11 cellular contexts compared by ENCODE assay signal in genomic region chr2:40363631-40364030, GRCh38.
DNase-seq lines count a peak whose midpoint lies in the region; ATAC-seq, FAIRE-seq and TF ChIP-seq lines count a peak whose summit lies in the region.
"Had no signal": no experiment of that assay in that cellular context is flagged by ENCODE, and none has a peak within 500 bp of the region (broad histone marks: within the 10 kb centered on the region; RNA-seq: fewer than 3 reads in every experiment).

No MANE protein-coding gene starts in this region.

- no peak for FAIRE-seq in A549 (lab: Jason Lieb, UNC)
- no peak for FAIRE-seq in astrocyte (lab: Jason Lieb, UNC)

- no peak for TF ChIP-seq POLR2A in A549 (IDR thresholded peaks at IDR 0.05; ENCODE audit: low read length)

- WGBS in A549 (ENCODE audit: missing lambda C conversion rate): 59% methylated on average over 6 of the region's 6 CpGs

- no peak for TF ChIP-seq EP300 in A549 (IDR thresholded peaks at IDR 0.05)

- no peaks in the 10 kb centered on the region for H3K79me2 ChIP-seq in astrocyte (ENCODE audit: insufficient read depth, low read length)

- ATAC-seq in A549: peak in 1 of 2 experiments; percentile 45; a peak in 3 of 6 replicates

- DNase-seq in A549 (ENCODE audit: low read depth in 1 of 2, low spot score in 1 of 2) (peak in 1 of 2 experiments; percentile 24), HEK293T (ENCODE audit: extremely low spot score) (no peak), astrocyte (ENCODE audit: low read depth) (peak; percentile 83), kidney tubule cell (ENCODE audit: low spot score) (peak; percentile 73), cortex of kidney (lab: John Stamatoyannopoulos, UW) (no peak), C1 segment of cervical spinal cord (lab: John Stamatoyannopoulos, UW) (no peak), SIG-M5 treated with dmso at 0.1 percent for 504 hours (lab: John Stamatoyannopoulos, UW; ENCODE audit: unreplicated experiment) (no peak)
- DNase-seq in stimulated activated CD4-positive, alpha-beta T cell treated with anti-CD3 and anti-CD28 coated beads, Interleukin-4, amount 100 ng/mL, for 1 hour: no peak
- DNase-seq: effector CD8-positive, alpha-beta T cell; SIG-M5 had no signal

- no peaks in the 10 kb centered on the region for H3K27me3 Mint-ChIP-seq in astrocyte (ENCODE audit: low read depth, unreplicated experiment)

- no peak for TF ChIP-seq RAD21 in A549 (conservative IDR thresholded peaks at IDR 0.05 in 1 of 2, IDR thresholded peaks at IDR 0.05 in 1 of 2)

- peak overlapping the region; percentile 33 for H3K4me2 ChIP-seq in A549
- H3K4me2 ChIP-seq in astrocyte (ENCODE audit: low read length): peak overlapping the region; percentile 76
- H3K4me2 ChIP-seq: KMS-11 had no signal

- H3K4me1 ChIP-seq in A549 (peaks cover 10% of the 10 kb centered on the region; the same call in 1 of the 3 replicates), astrocyte (ENCODE audit: insufficient read depth, low read length) (peaks cover 28% of the 10 kb centered on the region)

- H3K36me3 ChIP-seq in astrocyte (ENCODE audit: insufficient read depth, low read length): no peaks in the 10 kb centered on the region

- H3K36me3 Mint-ChIP-seq in astrocyte (ENCODE audit: low read depth, unreplicated experiment): no peaks in the 10 kb centered on the region

- peak overlapping the region; percentile 7 for H2AFZ ChIP-seq in astrocyte (ENCODE audit: low read depth, low read length)

- CTCF ChIA-PET in A549 (lab: Yijun Ruan, JAX) (interaction anchor here (0.5 kb wide), 1 partner anchor 119 kb away, joined by 3 read pairs; no protein-coding TSS in a partner anchor), HEK293T (lab: Yijun Ruan, JAX) (no interaction called here)

- no peaks in the 10 kb centered on the region for H3K9me3 ChIP-seq in A549
- H3K9me3 ChIP-seq in astrocyte (ENCODE audit: insufficient read depth, low read depth, low read length): no peaks in the 10 kb centered on the region

- POLR2A ChIA-PET in A549 (lab: Yijun Ruan, JAX) (no interaction called here), HEK293T (lab: Yijun Ruan, JAX) (no interaction called here)

- no peak overlapping the region for H3K27ac ChIP-seq in A549
- peak overlapping the region; percentile 62 for H3K27ac ChIP-seq in astrocyte (ENCODE audit: low read depth, low read length)
- H3K27ac ChIP-seq: KMS-11 had no signal

- TF ChIP-seq CTCF in A549 (IDR thresholded peaks at IDR 0.05) (no peak), astrocyte (IDR thresholded peaks at IDR 0.05; ENCODE audit: insufficient read depth, low read depth, low read length) (no peak)

- no peak overlapping the region for H3K27ac Mint-ChIP-seq in astrocyte (ENCODE audit: unreplicated experiment)

- H4K20me1 ChIP-seq in astrocyte (ENCODE audit: insufficient read depth, low read length): no peaks in the 10 kb centered on the region

- no peaks in the 10 kb centered on the region for H3K9me3 Mint-ChIP-seq in astrocyte (ENCODE audit: unreplicated experiment)

- H3K9ac ChIP-seq in astrocyte (ENCODE audit: low read length): peak overlapping the region; percentile 66
- H3K9ac ChIP-seq: KMS-11 had no signal

- no peaks in the 10 kb centered on the region for H3K27me3 ChIP-seq in astrocyte (ENCODE audit: insufficient read depth, low read length)

- H3K4me3 Mint-ChIP-seq in astrocyte (ENCODE audit: unreplicated experiment): no peak overlapping the region

- H3K4me1 Mint-ChIP-seq in astrocyte (ENCODE audit: low read depth, unreplicated experiment): peaks cover 41% of the 10 kb centered on the region

- H3K4me3 ChIP-seq in A549 (no peak overlapping the region), astrocyte (ENCODE audit: insufficient read depth, low read depth, low read length) (peak overlapping the region; percentile 24)

TF ChIP-seq in A549, 52 proteins besides CTCF, POLR2A, EP300 and RAD21:
- no peak for TF ChIP-seq POLR2AphosphoS2 (conservative IDR thresholded peaks at IDR 0.05; ENCODE audit: low read length)
- no peak for TF ChIP-seq HES2 (IDR thresholded peaks at IDR 0.05)
- TF ChIP-seq PHF8 (IDR thresholded peaks at IDR 0.05; ENCODE audit: borderline replicate concordance, low read depth): no peak
- TF ChIP-seq FOXS1 (CRISPR knock-in tag; IDR thresholded peaks at IDR 0.05): no peak
- no peak for TF ChIP-seq CBX8 (IDR thresholded peaks at IDR 0.05)
- no peak for TF ChIP-seq CHD2 (IDR thresholded peaks at IDR 0.05; ENCODE audit: low read length, partially characterized antibody)
- TF ChIP-seq MAFK (IDR thresholded peaks at IDR 0.05; ENCODE audit: partially characterized antibody): no peak
- TF ChIP-seq ZFP36 (IDR thresholded peaks at IDR 0.05; ENCODE audit: borderline replicate concordance, partially characterized antibody): no peak
- no peak for TF ChIP-seq HOXB13 (CRISPR knock-in tag; IDR thresholded peaks at IDR 0.05; ENCODE audit: low read depth)
- TF ChIP-seq MAX (IDR thresholded peaks at IDR 0.05): no peak
- no peak for TF ChIP-seq RCOR1 (IDR thresholded peaks at IDR 0.05; ENCODE audit: low read depth, low read length)
- no peak for TF ChIP-seq MYC (IDR thresholded peaks at IDR 0.05; ENCODE audit: borderline replicate concordance, low read length)
- TF ChIP-seq HOXA7 (CRISPR knock-in tag; IDR thresholded peaks at IDR 0.05): no peak

TF ChIP-seq in HEK293T, 16 proteins besides CTCF, POLR2A, EP300 and RAD21:
- TF ChIP-seq PKNOX1 (IDR thresholded peaks at IDR 0.05): peak; percentile 83
- 0 out of 2 replicates have a peak, but pooled peaks have one; percentile 18 for TF ChIP-seq CTBP1 (IDR thresholded peaks at IDR 0.05; ENCODE audit: borderline replicate concordance)
- no peak for TF ChIP-seq NFRKB (IDR thresholded peaks at IDR 0.05)

Comparison
In these comparisons a context has a peak if more than half of its experiments do, and no peak if none do; other contexts are left out.
1. DNase-seq: peak in astrocyte (single experiment) and kidney tubule cell (single experiment); none in HEK293T (single experiment), stimulated activated CD4-positive, alpha-beta T cell treated with anti-CD3 and anti-CD28 coated beads, Interleukin-4, amount 100 ng/mL, for 1 hour (single experiment), cortex of kidney (single experiment), C1 segment of cervical spinal cord (0 of 14) and SIG-M5 treated with dmso at 0.1 percent for 504 hours (single experiment).